Comparison of ENCODE assay signal across 1 cellular context in the genomic region with DNA sequence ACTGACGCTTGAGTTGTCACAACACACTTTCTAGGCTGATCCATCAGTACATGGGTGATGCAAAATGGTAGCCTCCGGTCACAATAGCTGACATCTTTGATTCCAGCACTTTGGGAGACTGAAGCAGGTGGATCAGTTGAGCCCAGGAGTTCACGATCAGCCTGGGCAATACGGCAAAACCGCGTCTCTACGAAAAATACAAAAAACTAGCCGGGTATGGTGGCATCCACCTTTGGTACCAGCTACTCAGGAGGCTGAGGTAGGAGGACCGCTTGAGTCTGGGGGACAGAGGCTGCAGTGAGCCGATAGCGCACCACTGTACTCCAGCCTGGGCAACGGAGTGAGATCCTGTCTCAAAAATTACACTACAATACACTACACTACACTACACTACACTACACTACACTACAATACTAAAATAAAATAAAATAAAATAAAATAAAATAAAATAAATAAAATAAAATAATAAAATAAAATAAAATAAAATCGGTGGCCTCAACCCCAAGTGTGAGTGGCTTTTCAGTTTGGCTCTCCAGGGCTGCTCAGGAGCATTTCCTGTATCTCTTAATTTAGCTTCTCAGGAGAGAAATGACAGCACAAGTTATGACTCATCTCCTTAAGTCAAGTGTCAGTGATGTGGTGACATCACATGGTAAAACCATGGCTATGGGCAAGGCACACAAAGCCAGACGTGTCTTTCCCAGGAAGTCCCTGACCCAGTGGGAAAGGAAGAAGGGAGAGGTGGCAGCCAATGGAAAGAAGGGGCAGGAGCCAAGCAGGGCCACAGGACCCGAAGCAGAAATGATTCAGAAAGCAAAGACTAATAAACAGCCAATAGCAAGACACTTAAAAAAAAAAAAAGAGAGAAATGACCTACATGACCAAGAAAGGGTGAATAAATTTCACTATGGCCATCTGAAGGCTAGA.
TF ChIP-seq lines count a peak whose summit lies in the region.

No MANE protein-coding gene starts in this region.

TF ChIP-seq in GM12878, 131 proteins besides CTCF, POLR2A, EP300 and RAD21 (continued from another document and continues in another):
- TF ChIP-seq CEBPZ (IDR thresholded peaks at IDR 0.05; ENCODE audit: low read depth, low read length) (no peak), E4F1 (IDR thresholded peaks at IDR 0.05; ENCODE audit: borderline replicate concordance, partially characterized antibody) (no peak), NR2F1 (conservative IDR thresholded peaks at IDR 0.05) (peak; percentile 55; the same call in 1 of the 2 replicates), FOXK2 (IDR thresholded peaks at IDR 0.05) (no peak), TARDBP (IDR thresholded peaks at IDR 0.05; ENCODE audit: borderline replicate concordance) (no peak), RFX5 (IDR thresholded peaks at IDR 0.05; ENCODE audit: low read depth, low read length) (no peak), HDAC6 (IDR thresholded peaks at IDR 0.05; ENCODE audit: unreplicated experiment) (no peak), NFIC (IDR thresholded peaks at IDR 0.05; ENCODE audit: low read depth, low read length) (peak; percentile 77; the same call in 1 of the 2 replicates), YBX1 (IDR thresholded peaks at IDR 0.05) (no peak), IRF4 (IDR thresholded peaks at IDR 0.05; ENCODE audit: low read depth, low read length) (0 out of 2 replicates have a peak, but pooled peaks have one; percentile 45), SMAD1 (IDR thresholded peaks at IDR 0.05; ENCODE audit: low read depth, partially characterized antibody) (no peak), ZZZ3 (IDR thresholded peaks at IDR 0.05; ENCODE audit: control insufficient read depth, insufficient read length, low read depth) (no peak), SREBF2 (IDR thresholded peaks at IDR 0.05; ENCODE audit: low read length) (no peak), JUND (IDR thresholded peaks at IDR 0.05; ENCODE audit: low read depth, low read length) (peak; percentile 73; the same call in 1 of the 2 replicates), RBBP5 (conservative IDR thresholded peaks at IDR 0.05) (no peak), WRNIP1 (IDR thresholded peaks at IDR 0.05; ENCODE audit: borderline replicate concordance, low read depth, low read length) (no peak), BCL11A (IDR thresholded peaks at IDR 0.05; ENCODE audit: low read depth, low read length) (peak; percentile 46; the same call in 1 of the 2 replicates), ZNF622 (IDR thresholded peaks at IDR 0.05) (no peak), CHD1 (IDR thresholded peaks at IDR 0.05; ENCODE audit: low read depth, low read length) (no peak), ZNF687 (IDR thresholded peaks at IDR 0.05) (peak; percentile 93), RAD51 (IDR thresholded peaks at IDR 0.05) (peak; percentile 74), SUPT20H (IDR thresholded peaks at IDR 0.05; ENCODE audit: borderline replicate concordance, control insufficient read depth, low read depth, low read length) (no peak), EED (IDR thresholded peaks at IDR 0.05; ENCODE audit: low read depth) (peak; percentile 97), HDAC2 (IDR thresholded peaks at IDR 0.05) (no peak), STAT1 (conservative IDR thresholded peaks at IDR 0.05) (no peak; the same call in 1 of the 2 replicates), KAT2A (conservative IDR thresholded peaks at IDR 0.05; ENCODE audit: control insufficient read depth, low read depth, low read length) (no peak), NR2C1 (IDR thresholded peaks at IDR 0.05) (no peak), TBL1XR1 (IDR thresholded peaks at IDR 0.05; ENCODE audit: low read depth, low read length) (no peak), SMAD5 (IDR thresholded peaks at IDR 0.05; ENCODE audit: low read depth) (no peak), CREB1 (IDR thresholded peaks at IDR 0.05; ENCODE audit: low read depth) (peak; percentile 93), ZNF274 (IDR thresholded peaks at IDR 0.05; ENCODE audit: insufficient read depth, insufficient read length) (no peak), FOXM1 (IDR thresholded peaks at IDR 0.05; ENCODE audit: low read depth, low read length) (no peak; the same call in 1 of the 2 replicates)
- TF ChIP-seq, protein P1, sequence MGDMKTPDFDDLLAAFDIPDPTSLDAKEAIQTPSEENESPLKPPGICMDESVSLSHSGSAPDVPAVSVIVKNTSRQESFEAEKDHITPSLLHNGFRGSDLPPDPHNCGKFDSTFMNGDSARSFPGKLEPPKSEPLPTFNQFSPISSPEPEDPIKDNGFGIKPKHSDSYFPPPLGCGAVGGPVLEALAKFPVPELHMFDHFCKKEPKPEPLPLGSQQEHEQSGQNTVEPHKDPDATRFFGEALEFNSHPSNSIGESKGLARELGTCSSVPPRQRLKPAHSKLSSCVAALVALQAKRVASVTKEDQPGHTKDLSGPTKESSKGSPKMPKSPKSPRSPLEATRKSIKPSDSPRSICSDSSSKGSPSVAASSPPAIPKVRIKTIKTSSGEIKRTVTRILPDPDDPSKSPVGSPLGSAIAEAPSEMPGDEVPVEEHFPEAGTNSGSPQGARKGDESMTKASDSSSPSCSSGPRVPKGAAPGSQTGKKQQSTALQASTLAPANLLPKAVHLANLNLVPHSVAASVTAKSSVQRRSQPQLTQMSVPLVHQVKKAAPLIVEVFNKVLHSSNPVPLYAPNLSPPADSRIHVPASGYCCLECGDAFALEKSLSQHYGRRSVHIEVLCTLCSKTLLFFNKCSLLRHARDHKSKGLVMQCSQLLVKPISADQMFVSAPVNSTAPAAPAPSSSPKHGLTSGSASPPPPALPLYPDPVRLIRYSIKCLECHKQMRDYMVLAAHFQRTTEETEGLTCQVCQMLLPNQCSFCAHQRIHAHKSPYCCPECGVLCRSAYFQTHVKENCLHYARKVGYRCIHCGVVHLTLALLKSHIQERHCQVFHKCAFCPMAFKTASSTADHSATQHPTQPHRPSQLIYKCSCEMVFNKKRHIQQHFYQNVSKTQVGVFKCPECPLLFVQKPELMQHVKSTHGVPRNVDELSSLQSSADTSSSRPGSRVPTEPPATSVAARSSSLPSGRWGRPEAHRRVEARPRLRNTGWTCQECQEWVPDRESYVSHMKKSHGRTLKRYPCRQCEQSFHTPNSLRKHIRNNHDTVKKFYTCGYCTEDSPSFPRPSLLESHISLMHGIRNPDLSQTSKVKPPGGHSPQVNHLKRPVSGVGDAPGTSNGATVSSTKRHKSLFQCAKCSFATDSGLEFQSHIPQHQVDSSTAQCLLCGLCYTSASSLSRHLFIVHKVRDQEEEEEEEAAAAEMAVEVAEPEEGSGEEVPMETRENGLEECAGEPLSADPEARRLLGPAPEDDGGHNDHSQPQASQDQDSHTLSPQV (IDR thresholded peaks at IDR 0.05): no peak
- TF ChIP-seq, protein P2, sequence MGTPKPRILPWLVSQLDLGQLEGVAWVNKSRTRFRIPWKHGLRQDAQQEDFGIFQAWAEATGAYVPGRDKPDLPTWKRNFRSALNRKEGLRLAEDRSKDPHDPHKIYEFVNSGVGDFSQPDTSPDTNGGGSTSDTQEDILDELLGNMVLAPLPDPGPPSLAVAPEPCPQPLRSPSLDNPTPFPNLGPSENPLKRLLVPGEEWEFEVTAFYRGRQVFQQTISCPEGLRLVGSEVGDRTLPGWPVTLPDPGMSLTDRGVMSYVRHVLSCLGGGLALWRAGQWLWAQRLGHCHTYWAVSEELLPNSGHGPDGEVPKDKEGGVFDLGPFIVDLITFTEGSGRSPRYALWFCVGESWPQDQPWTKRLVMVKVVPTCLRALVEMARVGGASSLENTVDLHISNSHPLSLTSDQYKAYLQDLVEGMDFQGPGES (IDR thresholded peaks at IDR 0.05): no peak
- TF ChIP-seq, protein P3, sequence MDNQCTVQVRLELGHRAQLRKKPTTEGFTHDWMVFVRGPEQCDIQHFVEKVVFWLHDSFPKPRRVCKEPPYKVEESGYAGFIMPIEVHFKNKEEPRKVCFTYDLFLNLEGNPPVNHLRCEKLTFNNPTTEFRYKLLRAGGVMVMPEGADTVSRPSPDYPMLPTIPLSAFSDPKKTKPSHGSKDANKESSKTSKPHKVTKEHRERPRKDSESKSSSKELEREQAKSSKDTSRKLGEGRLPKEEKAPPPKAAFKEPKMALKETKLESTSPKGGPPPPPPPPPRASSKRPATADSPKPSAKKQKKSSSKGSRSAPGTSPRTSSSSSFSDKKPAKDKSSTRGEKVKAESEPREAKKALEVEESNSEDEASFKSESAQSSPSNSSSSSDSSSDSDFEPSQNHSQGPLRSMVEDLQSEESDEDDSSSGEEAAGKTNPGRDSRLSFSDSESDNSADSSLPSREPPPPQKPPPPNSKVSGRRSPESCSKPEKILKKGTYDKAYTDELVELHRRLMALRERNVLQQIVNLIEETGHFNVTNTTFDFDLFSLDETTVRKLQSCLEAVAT (IDR thresholded peaks at IDR 0.05): peak; percentile 97
- TF ChIP-seq, protein P4, sequence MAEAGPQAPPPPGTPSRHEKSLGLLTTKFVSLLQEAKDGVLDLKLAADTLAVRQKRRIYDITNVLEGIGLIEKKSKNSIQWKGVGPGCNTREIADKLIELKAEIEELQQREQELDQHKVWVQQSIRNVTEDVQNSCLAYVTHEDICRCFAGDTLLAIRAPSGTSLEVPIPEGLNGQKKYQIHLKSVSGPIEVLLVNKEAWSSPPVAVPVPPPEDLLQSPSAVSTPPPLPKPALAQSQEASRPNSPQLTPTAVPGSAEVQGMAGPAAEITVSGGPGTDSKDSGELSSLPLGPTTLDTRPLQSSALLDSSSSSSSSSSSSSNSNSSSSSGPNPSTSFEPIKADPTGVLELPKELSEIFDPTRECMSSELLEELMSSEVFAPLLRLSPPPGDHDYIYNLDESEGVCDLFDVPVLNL (IDR thresholded peaks at IDR 0.05; ENCODE audit: low read depth, low read length): no peak
- TF ChIP-seq, protein P5, sequence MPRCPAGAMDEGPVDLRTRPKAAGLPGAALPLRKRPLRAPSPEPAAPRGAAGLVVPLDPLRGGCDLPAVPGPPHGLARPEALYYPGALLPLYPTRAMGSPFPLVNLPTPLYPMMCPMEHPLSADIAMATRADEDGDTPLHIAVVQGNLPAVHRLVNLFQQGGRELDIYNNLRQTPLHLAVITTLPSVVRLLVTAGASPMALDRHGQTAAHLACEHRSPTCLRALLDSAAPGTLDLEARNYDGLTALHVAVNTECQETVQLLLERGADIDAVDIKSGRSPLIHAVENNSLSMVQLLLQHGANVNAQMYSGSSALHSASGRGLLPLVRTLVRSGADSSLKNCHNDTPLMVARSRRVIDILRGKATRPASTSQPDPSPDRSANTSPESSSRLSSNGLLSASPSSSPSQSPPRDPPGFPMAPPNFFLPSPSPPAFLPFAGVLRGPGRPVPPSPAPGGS (IDR thresholded peaks at IDR 0.05; ENCODE audit: borderline replicate concordance, insufficient read depth, low read depth, low read length, poor library complexity, severe bottlenecking): no peak
